In the genomic region with DNA sequence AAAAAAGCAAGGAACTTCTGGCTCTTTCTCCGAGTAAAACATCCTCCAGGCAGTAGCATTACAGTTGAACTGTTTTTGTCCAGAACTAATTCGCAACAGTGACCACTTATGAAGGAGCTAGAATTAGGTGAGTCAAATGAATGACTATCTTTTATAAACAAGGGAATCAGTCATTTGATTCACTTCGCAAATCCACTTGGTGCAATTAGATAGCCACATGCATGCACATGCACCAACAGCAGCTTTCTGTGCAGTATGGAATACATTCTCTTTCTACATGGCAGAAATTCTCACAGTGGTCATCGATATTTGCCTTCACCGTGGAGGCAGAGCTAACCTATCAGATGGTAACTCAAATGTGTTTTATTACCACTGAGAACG, we compare ENCODE assay signal across 8 cellular contexts.
DNase-seq lines count a peak whose midpoint lies in the region; ATAC-seq, FAIRE-seq and TF ChIP-seq lines count a peak whose summit lies in the region.

No MANE protein-coding gene starts in this region.

- H3K9me3 ChIP-seq in Panc1 (ENCODE audit: control insufficient read depth, insufficient read depth, low read depth, low read length) = no peaks in the 10 kb centered on the region
- H3K9me3 ChIP-seq in gastrocnemius medialis = no peaks in the 10 kb centered on the region

- H3K4me3 ChIP-seq in Panc1 (ENCODE audit: low read depth in 2 of 2, low read length in 2 of 2) (peak overlapping the region; percentile 38 to 69), epithelial cell of proximal tubule (ENCODE audit: low read depth, low read length) (peak overlapping the region; percentile 21), gastrocnemius medialis (peak overlapping the region; percentile 43 to 59 (median 53))

- TF ChIP-seq POLR2A in gastrocnemius medialis (IDR thresholded peaks at IDR 0.05) = no peak

- intact Hi-C loops in Panc1 (cut with micrococcal nuclease; ENCODE audit: unreplicated experiment) = no loop called here
- intact Hi-C loops in gastrocnemius medialis (cut with DNase I; ENCODE audit: low total_unique reads) = no loop called here

- H3K27ac ChIP-seq in Panc1 (ENCODE audit: low read length) (peak overlapping the region; percentile 92), gastrocnemius medialis (peak overlapping the region; percentile 7 to 78 (median 73))

- no peak for TF ChIP-seq CTCF in Panc1 (IDR thresholded peaks at IDR 0.05)
- TF ChIP-seq CTCF in epithelial cell of proximal tubule (conservative IDR thresholded peaks at IDR 0.05; ENCODE audit: low read depth, low read length) = no peak
- no peak for TF ChIP-seq CTCF in gastrocnemius medialis (IDR thresholded peaks at IDR 0.05 in 4 of 5, conservative IDR thresholded peaks at IDR 0.05 in 1 of 5)

- CTCF ChIA-PET in Panc1 (lab: Charles Lee) = no interaction called here

- POLR2A ChIA-PET in Panc1 (lab: Charles Lee) = no interaction called here

- FAIRE-seq in frontal cortex (lab: Jason Lieb, UNC) = no peak

- no TSS peak for BruUV-seq in Panc1 (replicated peaks; lab: Mats Ljungman, UMichigan)

- ATAC-seq in GM18517 (IDR thresholded peaks at IDR 0.05; ENCODE audit: unreplicated experiment) = peak; percentile 1
- ATAC-seq in Panc1 = peak; percentile 63
- no peak for ATAC-seq in gastrocnemius medialis

- in situ Hi-C loops in Panc1 (cut with HindIII; ENCODE audit: low pct_unique_long_range_greater_than_20kb, low sequenced_read_pairs) (no loop called here), gastrocnemius medialis (cut with MboI; ENCODE audit: low sequenced_read_pairs in 4 of 4) (no loop called here)

- DNase-seq in Panc1 (ENCODE audit: low read depth, low spot score) (no peak), epithelial cell of proximal tubule (ENCODE audit: low read depth) (no peak), gastrocnemius medialis (no peak), ureter (ENCODE audit: low spot score) (no peak), COLO668 (lab: John Stamatoyannopoulos, UW; ENCODE audit: unreplicated experiment) (no peak), frontal cortex (ENCODE audit: low spot score in 2 of 2) (no peak), pons (ENCODE audit: low spot score) (no peak)

- no peaks in the 10 kb centered on the region for H3K27me3 ChIP-seq in Panc1 (ENCODE audit: control insufficient read depth, insufficient read depth, low read length)
- H3K27me3 ChIP-seq in gastrocnemius medialis = no peaks in the 10 kb centered on the region

- no peaks in the 10 kb centered on the region for H3K36me3 ChIP-seq in Panc1 (ENCODE audit: control insufficient read depth, insufficient read depth, low read length)
- no peaks in the 10 kb centered on the region for H3K36me3 ChIP-seq in gastrocnemius medialis

- peaks cover 49% of the 10 kb centered on the region for H3K4me1 ChIP-seq in Panc1 (ENCODE audit: control insufficient read depth, insufficient read depth, low read length)
- peaks cover 0 to 7% of the 10 kb centered on the region in 2 donors for H3K4me1 ChIP-seq in gastrocnemius medialis

Comparison
In these comparisons a context has a peak if more than half of its experiments do, and no peak if none do; other contexts are left out.
1. ATAC-seq: peak in GM18517 (single experiment) and Panc1 (single experiment); none in gastrocnemius medialis (0 of 2).
2. Peak in every context shown above with its lines, with median percentiles within 50 percentile points of each other: H3K4me3 ChIP-seq.